ENCODE assay signal across 30 cellular contexts in the genomic region with DNA sequence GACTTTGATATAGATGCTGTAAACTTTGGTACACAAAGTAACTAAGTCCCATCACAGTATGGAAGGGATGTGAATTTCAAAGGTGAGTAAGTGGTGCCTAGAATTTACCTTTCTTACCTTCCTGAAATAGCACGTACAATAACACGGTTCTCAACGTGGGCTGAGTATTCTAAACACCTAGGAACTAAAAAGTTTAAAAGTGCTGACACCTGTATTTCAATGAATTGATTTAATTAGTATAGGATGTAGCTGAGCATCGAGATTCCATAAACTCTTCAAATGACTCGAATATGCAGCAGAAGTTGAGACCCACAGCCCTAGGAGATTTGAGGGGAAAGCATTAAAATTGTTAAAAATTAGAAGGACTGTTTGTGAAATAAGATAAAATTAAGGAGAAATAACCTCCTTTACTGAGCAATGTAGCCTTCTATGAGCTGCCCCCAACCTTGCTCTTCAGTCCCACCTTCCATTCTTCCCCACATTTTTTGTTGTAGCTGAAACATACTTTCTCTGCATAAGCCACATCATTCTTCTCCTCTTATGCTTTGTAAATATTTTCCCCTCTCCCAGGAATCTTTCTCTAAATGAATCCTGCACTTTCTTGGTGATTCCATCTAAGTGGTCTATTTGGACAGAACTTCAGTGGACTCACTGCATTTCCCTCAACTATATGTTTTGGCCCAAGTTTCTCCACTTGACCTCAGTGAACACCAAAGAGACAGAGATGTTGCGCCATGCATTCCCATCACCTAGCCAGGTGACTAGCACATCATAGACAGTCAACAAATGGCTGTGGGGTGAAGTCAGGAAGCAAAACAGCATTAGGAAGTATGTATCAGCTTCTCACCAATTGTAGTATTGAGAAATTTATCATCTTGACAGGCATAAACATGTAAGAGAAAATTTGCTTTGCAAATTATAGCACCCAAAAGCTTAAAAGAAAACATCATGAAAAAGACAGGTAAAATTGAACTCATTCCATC.
"Had no signal": no experiment of that assay in that cellular context is flagged by ENCODE, and none has a peak within 500 bp of the region (broad histone marks: within the 10 kb centered on the region; RNA-seq: fewer than 3 reads in every experiment).

No MANE protein-coding gene starts in this region.

- FAIRE-seq: islet of Langerhans, kidney, urothelium cell line had no signal

- H3K4me1 ChIP-seq: left lung, lower lobe of right lung, neural progenitor cell, right atrium auricular region, stomach, testis, upper lobe of right lung had no signal

- DNase-seq: hypothalamus; immature natural killer cell; kidney; left colon; left lung; lower lobe of right lung; mammary epithelial cell; mesenchymal stem cell; naive B cell; natural killer cell; nephron progenitor cell; ovary; stimulated activated CD4-positive, alpha-beta T cell treated with anti-CD3 and anti-CD28 coated beads, Interleukin-12 subunit alpha, Interleukin-12 subunit beta, amount 100 ng/mL, for 4 hours; stimulated activated CD4-positive, alpha-beta T cell treated with anti-CD3 and anti-CD28 coated beads, Interleukin-4, amount 100 ng/mL, for 24 hours; stimulated activated CD8-positive, alpha-beta memory T cell treated with anti-CD3 and anti-CD28 coated beads, Interleukin-4, amount 100 ng/mL, for 48 hours; stimulated activated naive CD4-positive, alpha-beta T cell treated with Interleukin-2 at 50 U/mL for 16 hours; stomach; testis; thyroid gland; transverse colon; upper lobe of right lung had no signal

- H3K27ac Mint-ChIP-seq: immature natural killer cell; natural killer cell; nephron progenitor cell; neural progenitor cell; progenitor cell of endocrine pancreas; stimulated activated memory B cell treated with anti-CD40 and anti-IgM and Interleukin-4, amounts not matched to agents 10 μg/mL and 1 μg/mL and 100 μg/mL, for 72 hours had no signal

- H3K27ac ChIP-seq: left lung, lower lobe of right lung, neural progenitor cell, neutrophil, ovary, right atrium auricular region, skin epidermis, stomach, testis, thyroid gland, transverse colon, upper lobe of right lung had no signal

- H3K9me3 ChIP-seq: left lung, lower lobe of right lung, neutrophil, ovary, right atrium auricular region, stomach, testis, thyroid gland, transverse colon, upper lobe of right lung had no signal

- H3K4me1 Mint-ChIP-seq: immature natural killer cell; naive B cell; natural killer cell; neural progenitor cell; stimulated activated memory B cell treated with anti-CD40 and anti-IgM and Interleukin-4, amounts not matched to agents 10 μg/mL and 1 μg/mL and 100 μg/mL, for 72 hours had no signal

- H3K27me3 Mint-ChIP-seq: stimulated activated memory B cell treated with anti-CD40 and anti-IgM and Interleukin-4, amounts not matched to agents 10 μg/mL and 1 μg/mL and 100 μg/mL, for 72 hours had no signal

- H3K4me2 ChIP-seq: neural progenitor cell had no signal

- H3K27me3 ChIP-seq: left lung, neural progenitor cell, neutrophil, ovary, right atrium auricular region, stomach, testis, thyroid gland, transverse colon, upper lobe of right lung had no signal

- H3K4me3 Mint-ChIP-seq: immature natural killer cell; naive B cell; natural killer cell; nephron progenitor cell; neural progenitor cell; stimulated activated memory B cell treated with anti-CD40 and anti-IgM and Interleukin-4, amounts not matched to agents 10 μg/mL and 1 μg/mL and 100 μg/mL, for 72 hours had no signal

- ATAC-seq: left colon; left lung; lower lobe of right lung; natural killer cell; sciatic nerve; stimulated activated memory B cell treated with anti-CD40 and anti-IgM and Interleukin-4, amounts not matched to agents 10 μg/mL and 1 μg/mL and 100 μg/mL, for 72 hours; upper lobe of right lung had no signal

- H3K36me3 ChIP-seq: left lung, lower lobe of right lung, neural progenitor cell, neutrophil, ovary, right atrium auricular region, stomach, thyroid gland, transverse colon, upper lobe of right lung had no signal

- H3K4me3 ChIP-seq: left lung, lower lobe of right lung, neural progenitor cell, ovary, right atrium auricular region, skin epidermis, stomach, testis, thyroid gland, transverse colon, upper lobe of right lung had no signal
